8 cellular contexts compared by ENCODE assay signal in the genomic region with DNA sequence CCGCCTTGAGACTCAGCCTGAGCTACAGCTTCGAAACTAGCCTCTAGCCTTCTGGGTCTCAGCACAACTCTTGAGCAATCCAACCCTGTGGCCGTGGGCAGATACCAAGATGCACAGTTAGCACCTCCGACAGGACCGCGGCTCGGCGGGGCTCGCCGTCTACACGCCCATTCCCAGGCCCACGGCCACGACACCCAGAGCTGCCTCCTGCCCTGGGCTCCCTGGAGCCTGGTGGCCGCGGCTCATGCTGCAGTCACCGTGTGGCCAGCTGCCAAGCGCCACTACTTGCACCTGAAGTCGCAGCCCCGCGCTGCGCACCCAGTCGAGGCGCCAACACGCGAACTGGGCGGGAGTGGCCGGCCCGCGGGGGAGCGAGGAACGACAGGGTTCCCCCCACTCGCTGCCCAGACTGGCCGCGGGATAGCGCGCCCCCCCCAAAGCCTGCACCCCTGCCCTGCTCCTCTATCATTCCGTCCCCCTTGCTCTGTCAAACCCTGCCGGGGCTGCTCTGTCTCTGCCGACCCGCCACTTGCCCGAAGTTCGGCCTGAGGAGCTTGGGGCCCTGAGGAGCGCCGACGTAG. TPM values are rescaled to one million over a fixed set of nuclear protein-coding genes. Genes with fewer than 3 reads are reported as not detected.
A peak's percentile ranks its signal among the peaks of the same experiment; 100 is the strongest.
DNase-seq lines count a peak whose midpoint lies in the region; ATAC-seq and TF ChIP-seq lines count a peak whose summit lies in the region.

No MANE protein-coding gene starts in this region.

- H3K27ac ChIP-seq in urinary bladder (ENCODE audit: low read depth), result no peak overlapping the region

- peak overlapping the region; percentile 94 for H3K4me3 Mint-ChIP-seq in activated CD4-positive, alpha-beta T cell treated with anti-CD3 and anti-CD28 coated beads, Interleukin-2, amount 10 ng/mL, durations not matched to agents 7 days and 5 days
- peak overlapping the region; percentile 87 to 99 (median 97) for H3K4me3 Mint-ChIP-seq in naive B cell

- no peaks in the 10 kb centered on the region for H3K9me3 Mint-ChIP-seq in activated CD4-positive, alpha-beta T cell treated with anti-CD3 and anti-CD28 coated beads, Interleukin-2, amount 10 ng/mL, durations not matched to agents 7 days and 5 days
- H3K9me3 Mint-ChIP-seq in naive B cell, result no peaks in the 10 kb centered on the region

- ATAC-seq in GM18909 (IDR thresholded peaks at IDR 0.05; ENCODE audit: poor library complexity, unreplicated experiment) (peak; percentile 2), naive B cell (ENCODE audit: low read depth in 2 of 2) (peak in 1 of 2 donors; percentile 2), HG02763 (IDR thresholded peaks at IDR 0.05; ENCODE audit: unreplicated experiment) (no peak)

- TF ChIP-seq POLR2A in erythroblast (IDR thresholded peaks at IDR 0.05; ENCODE audit: low read length), result no peak

- CTCF ChIA-PET in activated CD4-positive, alpha-beta T cell treated with anti-CD3 and anti-CD28 coated beads, Interleukin-2, amount 10 ng/mL, durations not matched to agents 7 days and 5 days (lab: Charles Lee), result interaction anchor here (0.7 to 1.9 kb wide), 14 partner anchors 8 to 244 kb away, joined by 3 to 7 read pairs (median 4); a partner anchor contains a TSS

- H3K4me1 Mint-ChIP-seq in activated CD4-positive, alpha-beta T cell treated with anti-CD3 and anti-CD28 coated beads, Interleukin-2, amount 10 ng/mL, durations not matched to agents 7 days and 5 days, result peaks cover 50% of the 10 kb centered on the region
- peaks cover 39 to 43% (median 40%) of the 10 kb centered on the region in 3 donors for H3K4me1 Mint-ChIP-seq in naive B cell

- H3K27ac Mint-ChIP-seq in activated CD4-positive, alpha-beta T cell treated with anti-CD3 and anti-CD28 coated beads, Interleukin-2, amount 10 ng/mL, durations not matched to agents 7 days and 5 days, result peak overlapping the region; percentile 97
- peak overlapping the region in 4 of 6 donors; percentile 92 to 96 (median 94) for H3K27ac Mint-ChIP-seq in naive B cell

- H3K36me3 ChIP-seq in urinary bladder (ENCODE audit: insufficient read depth), result no peaks in the 10 kb centered on the region

- WGBS in urinary bladder, result 2% methylated on average over 45 of the region's 45 CpGs

- H3K36me3 Mint-ChIP-seq in activated CD4-positive, alpha-beta T cell treated with anti-CD3 and anti-CD28 coated beads, Interleukin-2, amount 10 ng/mL, durations not matched to agents 7 days and 5 days (ENCODE audit: low read depth), result peaks cover 38% of the 10 kb centered on the region
- no peaks in the 10 kb centered on the region for H3K36me3 Mint-ChIP-seq in naive B cell

- POLR2A ChIA-PET in activated CD4-positive, alpha-beta T cell treated with anti-CD3 and anti-CD28 coated beads, Interleukin-2, amount 10 ng/mL, durations not matched to agents 7 days and 5 days (lab: Charles Lee), result no interaction called here

- no peaks in the 10 kb centered on the region for H3K27me3 Mint-ChIP-seq in activated CD4-positive, alpha-beta T cell treated with anti-CD3 and anti-CD28 coated beads, Interleukin-2, amount 10 ng/mL, durations not matched to agents 7 days and 5 days
- no peaks in the 10 kb centered on the region for H3K27me3 Mint-ChIP-seq in naive B cell

- H3K4me3 ChIP-seq in LNCaP clone FGC (ENCODE audit: low read depth, low read length), result peak overlapping the region; percentile 98
- peak overlapping the region; percentile 67 for H3K4me3 ChIP-seq in urinary bladder (ENCODE audit: low read depth, low read length)

- peaks cover 8% of the 10 kb centered on the region for H3K4me1 ChIP-seq in urinary bladder (ENCODE audit: insufficient read depth)

- DNase-seq in AG20443 (ENCODE audit: low spot score) (peak; percentile 24), LNCaP clone FGC (ENCODE audit: low read depth) (no peak), erythroblast (lab: John Stamatoyannopoulos, UW) (peak; percentile 83 to 88), naive B cell (no peak)
- peak; percentile 33 for DNase-seq in activated CD4-positive, alpha-beta T cell treated with anti-CD3 and anti-CD28 coated beads, Interleukin-2, amount 10 ng/mL, durations not matched to agents 7 days and 5 days

- no peak for TF ChIP-seq CTCF in LNCaP clone FGC (IDR thresholded peaks at IDR 0.05; ENCODE audit: control insufficient read depth, extremely low read depth, insufficient read depth)

RNA-seq across cellular contexts. Expression of a gene that starts 0.7 kb away (rescaled TPM):
- 10 to 100 TPM; 85.5 to 91.2 TPM for total RNA-seq in activated CD4-positive, alpha-beta T cell treated with anti-CD3 and anti-CD28 coated beads, Interleukin-2, amount 10 ng/mL, durations not matched to agents 7 days and 5 days
- 1 to 10 TPM in 4 of 6 donors, under 1 TPM in 1, not detected in 1; 0.63 to 1.6 (median 1.3) TPM for polyA plus RNA-seq in naive B cell (ENCODE audit: low read depth in 6 of 6)
- 3.1 TPM for total RNA-seq in urinary bladder
- polyA plus RNA-seq in urinary bladder, result 1.3 TPM

RNA-seq across cellular contexts. Expression of a gene that starts 56.9 kb away (rescaled TPM):
- not detected for total RNA-seq in activated CD4-positive, alpha-beta T cell treated with anti-CD3 and anti-CD28 coated beads, Interleukin-2, amount 10 ng/mL, durations not matched to agents 7 days and 5 days
- not detected for polyA plus RNA-seq in naive B cell (ENCODE audit: low read depth in 6 of 6)
- total RNA-seq in urinary bladder, result 0.21 TPM
- polyA plus RNA-seq in urinary bladder, result 2.2 TPM

Comparison
In these comparisons a context has a peak if more than half of its experiments do, and no peak if none do; other contexts are left out.
1. DNase-seq: peak in AG20443 (single experiment), activated CD4-positive, alpha-beta T cell treated with anti-CD3 and anti-CD28 coated beads, Interleukin-2, amount 10 ng/mL, durations not matched to agents 7 days and 5 days (single experiment) and erythroblast (2 of 2); none in LNCaP clone FGC (single experiment) and naive B cell (single experiment).
2. RNA of a gene that starts 0.7 kb away (total RNA-seq): 85.5 to 91.2 TPM in activated CD4-positive, alpha-beta T cell treated with anti-CD3 and anti-CD28 coated beads, Interleukin-2, amount 10 ng/mL, durations not matched to agents 7 days and 5 days; 3.1 TPM in urinary bladder (single experiment); every median in the first group is over 10 times any median in the second.